In genomic region chr19:2494447-2495129, GRCh38 we compare ENCODE assay signal across 8 cellular contexts. TPM values are rescaled to one million over a fixed set of nuclear protein-coding genes. Genes with fewer than 3 reads are reported as not detected.
DNase-seq lines count a peak whose midpoint lies in the region; ATAC-seq and TF ChIP-seq lines count a peak whose summit lies in the region.

No MANE protein-coding gene starts in this region.

- peak overlapping the region; percentile 91 for H3K4me2 ChIP-seq in IMR-90 (ENCODE audit: low read depth, low read length)

- H2BK15ac ChIP-seq in IMR-90 (ENCODE audit: low read depth, low read length) = peak overlapping the region; percentile 65; the same call in 2 of the 3 replicates

- peak overlapping the region; percentile 58 for H2BK5ac ChIP-seq in IMR-90 (ENCODE audit: low read depth, low read length, poor library complexity, severe bottlenecking)

- H3K27me3 ChIP-seq in IMR-90 (ENCODE audit: control insufficient read depth, insufficient read depth, low read length) = no peaks in the 10 kb centered on the region; the same call in 1 of the 2 replicates
- peaks cover under 1% of the 10 kb centered on the region for H3K27me3 ChIP-seq in colonic mucosa

- peaks cover 13% of the 10 kb centered on the region for H3K4me1 Mint-ChIP-seq in activated CD4-positive, alpha-beta T cell treated with anti-CD3 and anti-CD28 coated beads for 36 hours

- peak overlapping the region; percentile 98 for H3K23ac ChIP-seq in IMR-90 (ENCODE audit: low read depth, low read length)

- no peaks in the 10 kb centered on the region for H3K36me3 Mint-ChIP-seq in activated CD4-positive, alpha-beta T cell treated with anti-CD3 and anti-CD28 coated beads for 36 hours (ENCODE audit: low read depth)

- peak overlapping the region; percentile 83 for H4K91ac ChIP-seq in IMR-90 (ENCODE audit: insufficient read depth, low read depth, low read length)

- H3K27ac Mint-ChIP-seq in activated CD4-positive, alpha-beta T cell treated with anti-CD3 and anti-CD28 coated beads for 36 hours = no peak overlapping the region

- intact Hi-C loops in IMR-90 (cut with micrococcal nuclease) (no loop called here), colonic mucosa (cut with DNase I) (no loop called here), left colon (cut with DNase I, micrococcal nuclease) (no loop called here)
- intact Hi-C loops in activated CD4-positive, alpha-beta T cell treated with anti-CD3 and anti-CD28 coated beads for 36 hours (cut with DNase I, micrococcal nuclease) = no loop called here

- peak overlapping the region; percentile 70 to 84; a peak in 3 of 4 replicates for H4K8ac ChIP-seq in IMR-90 (ENCODE audit: low read depth in 2 of 2, low read length in 2 of 2)

- peak overlapping the region; percentile 86 for H2BK120ac ChIP-seq in IMR-90 (ENCODE audit: low read depth, low read length)

- H3K79me1 ChIP-seq in IMR-90 (ENCODE audit: low read depth in 1 of 2, low read length in 2 of 2) = peaks cover 0 to 24% of the 10 kb centered on the region in 2 experiments; a peak in 2 of 4 replicates

- H3K9ac ChIP-seq in IMR-90 (ENCODE audit: low read depth, low read length) (peak overlapping the region; percentile 51), colonic mucosa (ENCODE audit: low read depth in 2 of 2, low read length in 2 of 2) (peak overlapping the region; percentile 79 to 89)

- 14% methylated on average over 29 of the region's 72 CpGs; no CpG with 5 or more reads in 1 of the 2 experiments for WGBS in IMR-90 (ENCODE audit: extremely low coverage in 2 of 2, insufficient read length in 1 of 2), 2 experiments

- dilution Hi-C loops in IMR-90 (cut with HindIII; ENCODE audit: low sequenced_read_pairs, unreplicated experiment) = no loop called here

- POLR2A ChIA-PET in IMR-90 (lab: Charles Lee; ENCODE audit: unreplicated experiment) = no interaction called here
- POLR2A ChIA-PET in activated CD4-positive, alpha-beta T cell treated with anti-CD3 and anti-CD28 coated beads for 36 hours (lab: Charles Lee) = interaction anchor here (3.3 kb wide), 1 partner anchor 18 kb away, joined by 12 read pairs; the partner anchor contains the start of gene GADD45B

- peaks cover 20% of the 10 kb centered on the region for H3K4me1 ChIP-seq in IMR-90 (ENCODE audit: control insufficient read depth, insufficient read depth, low read length)
- H3K4me1 ChIP-seq in colonic mucosa = peaks cover 25% of the 10 kb centered on the region

- peak; percentile 69 for TF ChIP-seq POLR2A in IMR-90 (IDR thresholded peaks at IDR 0.05; ENCODE audit: low read depth, low read length)

- TF ChIP-seq CTCF in IMR-90 (conservative IDR thresholded peaks at IDR 0.05; ENCODE audit: low read depth, low read length) (no peak), colonic mucosa (IDR thresholded peaks at IDR 0.05) (no peak)

- H2AFZ ChIP-seq in IMR-90 (replicated peaks; ENCODE audit: low read length, poor library complexity) = peak overlapping the region; percentile 94

- H3K36me3 ChIP-seq in IMR-90 (ENCODE audit: control insufficient read depth, insufficient read depth, low read length) (no peaks in the 10 kb centered on the region), colonic mucosa (no peaks in the 10 kb centered on the region)

- peak overlapping the region; percentile 54 for H3K4me3 ChIP-seq in IMR-90 (ENCODE audit: insufficient read depth, low read depth, low read length)
- peak overlapping the region; percentile 63 for H3K4me3 ChIP-seq in colonic mucosa

- BruUV-seq in IMR-90 (replicated peaks; lab: Mats Ljungman, UMichigan) = no TSS peak

- H4K5ac ChIP-seq in IMR-90 (ENCODE audit: low read depth, low read length) = peak overlapping the region; percentile 17

- peak overlapping the region; percentile 52 for H3K4me3 Mint-ChIP-seq in activated CD4-positive, alpha-beta T cell treated with anti-CD3 and anti-CD28 coated beads for 36 hours

- in situ Hi-C loops in IMR-90 (cut with MboI; ENCODE audit: low sequenced_read_pairs) = no loop called here

- peak overlapping the region; percentile 57 for H2BK20ac ChIP-seq in IMR-90 (ENCODE audit: low read depth, low read length)

- H2AK5ac ChIP-seq in IMR-90 (ENCODE audit: low read depth, low read length) = peak overlapping the region; percentile 90

- H3K9me1 ChIP-seq in IMR-90 (ENCODE audit: insufficient read depth, low read length) = peaks cover 14% of the 10 kb centered on the region

- H3K14ac ChIP-seq in IMR-90 (replicated peaks; ENCODE audit: low read depth, low read length) = peak overlapping the region; percentile 90

- peaks cover 33% of the 10 kb centered on the region for H3K27me3 Mint-ChIP-seq in activated CD4-positive, alpha-beta T cell treated with anti-CD3 and anti-CD28 coated beads for 36 hours

- DNase-seq in EL (peak; percentile 76), IMR-90 (peak; percentile 79), colonic mucosa (peak; percentile 76), left colon (peak; percentile 76 to 82)
- DNase-seq in activated CD4-positive, alpha-beta T cell treated with anti-CD3 and anti-CD28 coated beads for 36 hours = peak; percentile 69
- peak; percentile 53 to 65 for DNase-seq in stimulated activated CD4-positive, alpha-beta T cell treated with anti-CD3 and anti-CD28 coated beads, Interleukin-2, amount 100 ng/mL, for 24 hours

- H3K27ac ChIP-seq in IMR-90 (ENCODE audit: insufficient read depth, low read length) (peak overlapping the region; percentile 41), colonic mucosa (peak overlapping the region; percentile 82)

- ATAC-seq in IMR-90 (ENCODE audit: low read depth) (peak; percentile 85), left colon (peak; percentile 55), HG02840 (IDR thresholded peaks at IDR 0.05; ENCODE audit: low FRiP score, unreplicated experiment) (no peak), HG02763 (IDR thresholded peaks at IDR 0.05; ENCODE audit: unreplicated experiment) (no peak)
- ATAC-seq in activated CD4-positive, alpha-beta T cell treated with anti-CD3 and anti-CD28 coated beads for 36 hours = peak; percentile 82

- no peaks in the 10 kb centered on the region for H3K9me3 Mint-ChIP-seq in activated CD4-positive, alpha-beta T cell treated with anti-CD3 and anti-CD28 coated beads for 36 hours (ENCODE audit: low read depth)

- TF ChIP-seq RAD21 in IMR-90 (IDR thresholded peaks at IDR 0.05; ENCODE audit: low read length) = peak; percentile 22

- H2AK9ac ChIP-seq in IMR-90 (replicated peaks; ENCODE audit: low read depth, low read length, poor library complexity) = peak overlapping the region; percentile 91

- H4K20me1 ChIP-seq in IMR-90 (ENCODE audit: insufficient read depth, low read length) = peaks cover 3% of the 10 kb centered on the region; the same call in 1 of the 2 replicates

- CTCF ChIA-PET in IMR-90 (lab: Yijun Ruan, JAX) = no interaction called here
- CTCF ChIA-PET in activated CD4-positive, alpha-beta T cell treated with anti-CD3 and anti-CD28 coated beads for 36 hours (lab: Charles Lee) = interaction anchor here (1.0 to 1.3 kb wide), 2 partner anchors 9 to 143 kb away, joined by 3 to 6 read pairs; no protein-coding TSS in a partner anchor

- H3K9me3 ChIP-seq in IMR-90 (ENCODE audit: control insufficient read depth, insufficient read depth, low read length) (no peaks in the 10 kb centered on the region), colonic mucosa (no peaks in the 10 kb centered on the region)

- peak overlapping the region; percentile 96 for H3K4ac ChIP-seq in IMR-90 (ENCODE audit: low read depth, low read length)

- peak overlapping the region; percentile 48 for H3K18ac ChIP-seq in IMR-90 (ENCODE audit: low read depth, low read length)

- H3K56ac ChIP-seq in IMR-90 (ENCODE audit: extremely low read depth, insufficient read depth, low read length) = peak overlapping the region; percentile 50; the same call in 1 of the 2 replicates

TF ChIP-seq in IMR-90, 13 proteins besides CTCF, POLR2A, EP300 and RAD21 (continues in another document):
- TF ChIP-seq CHD1 (IDR thresholded peaks at IDR 0.05; ENCODE audit: low read depth, low read length) = no peak
- TF ChIP-seq RFX5 (IDR thresholded peaks at IDR 0.05; ENCODE audit: low read depth, low read length) = no peak
- 0 out of 2 replicates have a peak, but pooled peaks have one; percentile 27 for TF ChIP-seq FOS (IDR thresholded peaks at IDR 0.05; ENCODE audit: low read depth, low read length)
- TF ChIP-seq USF2 (IDR thresholded peaks at IDR 0.05; ENCODE audit: low read depth, low read length) = no peak
- TF ChIP-seq BHLHE40 (IDR thresholded peaks at IDR 0.05; ENCODE audit: low read depth, low read length) = peak; percentile 76; the same call in 1 of the 2 replicates
- TF ChIP-seq SMC3 (IDR thresholded peaks at IDR 0.05; ENCODE audit: low read depth, low read length) = no peak
- TF ChIP-seq MXI1 (IDR thresholded peaks at IDR 0.05; ENCODE audit: borderline replicate concordance, low read depth, low read length) = 0 out of 2 replicates have a peak, but pooled peaks have one; percentile 13
- no peak for TF ChIP-seq CEBPB (IDR thresholded peaks at IDR 0.05; ENCODE audit: low read depth, low read length)

RNA-seq across cellular contexts. Expression of gene GADD45B, which starts 18.7 kb away (rescaled TPM):
- 28.1 and 30.1 TPM in 2 replicates for total RNA-seq in IMR-90 (2012; rRNA removed)
- 84.0 and 106 TPM in 2 replicates for polyA plus RNA-seq in IMR-90 (2012; rRNA removed)
- 70.3 and 87.0 TPM in 2 replicates for polyA plus RNA-seq in IMR-90 (2012; cell fraction: cytosol; rRNA removed)
- 301 and 400 TPM in 2 replicates for polyA plus RNA-seq in IMR-90 (2012; cell fraction: nucleus; rRNA removed; ENCODE audit: low replicate concordance)
- 10 to 100 TPM; 57.7 to 71.2 TPM for total RNA-seq in activated CD4-positive, alpha-beta T cell treated with anti-CD3 and anti-CD28 coated beads for 36 hours
- 10 to 100 TPM; 17.5 to 21.6 TPM for total RNA-seq in colonic mucosa
- 10 to 100 TPM; 44.4 to 53.8 TPM for total RNA-seq in left colon

RNA-seq across cellular contexts. Expression of gene LMNB2, which starts 37.8 kb away (rescaled TPM):
- 104 and 108 TPM in 2 replicates for total RNA-seq in IMR-90 (2012; rRNA removed)
- 106 and 117 TPM in 2 replicates for polyA plus RNA-seq in IMR-90 (2012; rRNA removed)
- polyA plus RNA-seq in IMR-90 (2012; cell fraction: cytosol; rRNA removed) = 57.0 and 66.3 TPM in 2 replicates
- polyA plus RNA-seq in IMR-90 (2012; cell fraction: nucleus; rRNA removed; ENCODE audit: low replicate concordance) = 88.6 and 109 TPM in 2 replicates
- total RNA-seq in activated CD4-positive, alpha-beta T cell treated with anti-CD3 and anti-CD28 coated beads for 36 hours = 10 to 100 TPM; 91.0 to 93.9 TPM
- 100 to 1,000 TPM in 1 of 2 donors, 10 to 100 TPM in 1; 35.6 to 186 TPM for total RNA-seq in colonic mucosa
- total RNA-seq in left colon = 10 to 100 TPM; 23.6 to 43.9 TPM

Comparison
In these comparisons a context has a peak if more than half of its experiments do, and no peak if none do; other contexts are left out.
1. ATAC-seq: peak in IMR-90 (single experiment), activated CD4-positive, alpha-beta T cell treated with anti-CD3 and anti-CD28 coated beads for 36 hours (single experiment) and left colon (single experiment); none in HG02840 (single experiment) and HG02763 (single experiment).
2. Peak in every context shown above with its lines, with median percentiles within 50 percentile points of each other: DNase-seq.